1 cellular context compared by ENCODE assay signal in the genomic region with DNA sequence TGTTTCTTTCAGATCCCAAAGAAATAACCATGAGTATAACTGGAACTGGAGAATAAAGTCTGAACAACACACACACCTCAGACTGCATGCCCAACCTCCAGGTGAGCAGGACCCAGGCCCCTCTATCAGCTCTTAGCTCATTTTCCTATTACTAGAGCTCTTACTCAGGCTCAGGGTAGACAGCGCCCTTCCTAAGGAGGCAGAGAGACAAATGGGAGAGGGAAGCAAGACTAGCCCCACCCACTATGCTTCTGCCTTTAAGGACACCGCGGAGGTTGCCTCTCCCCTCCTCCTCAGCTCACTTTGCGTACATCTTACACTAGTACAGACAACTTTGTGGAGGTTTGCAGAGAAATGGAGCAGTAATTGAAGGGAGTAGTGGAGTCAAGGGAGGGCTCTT.
A peak's percentile ranks its signal among the peaks of the same experiment; 100 is the strongest.
TF ChIP-seq lines count a peak whose summit lies in the region.

No MANE protein-coding gene starts in this region.

TF ChIP-seq in K562, 482 proteins besides CTCF, POLR2A, EP300 and RAD21:
- TF ChIP-seq HNRNPLL (IDR thresholded peaks at IDR 0.05; ENCODE audit: low read depth, low read length, poor library complexity, severe bottlenecking) (peak; percentile 49), CREBBP (IDR thresholded peaks at IDR 0.05; ENCODE audit: low read depth, low read length) (no peak)
